ENCODE assay signal across 1 cellular context in the genomic region with DNA sequence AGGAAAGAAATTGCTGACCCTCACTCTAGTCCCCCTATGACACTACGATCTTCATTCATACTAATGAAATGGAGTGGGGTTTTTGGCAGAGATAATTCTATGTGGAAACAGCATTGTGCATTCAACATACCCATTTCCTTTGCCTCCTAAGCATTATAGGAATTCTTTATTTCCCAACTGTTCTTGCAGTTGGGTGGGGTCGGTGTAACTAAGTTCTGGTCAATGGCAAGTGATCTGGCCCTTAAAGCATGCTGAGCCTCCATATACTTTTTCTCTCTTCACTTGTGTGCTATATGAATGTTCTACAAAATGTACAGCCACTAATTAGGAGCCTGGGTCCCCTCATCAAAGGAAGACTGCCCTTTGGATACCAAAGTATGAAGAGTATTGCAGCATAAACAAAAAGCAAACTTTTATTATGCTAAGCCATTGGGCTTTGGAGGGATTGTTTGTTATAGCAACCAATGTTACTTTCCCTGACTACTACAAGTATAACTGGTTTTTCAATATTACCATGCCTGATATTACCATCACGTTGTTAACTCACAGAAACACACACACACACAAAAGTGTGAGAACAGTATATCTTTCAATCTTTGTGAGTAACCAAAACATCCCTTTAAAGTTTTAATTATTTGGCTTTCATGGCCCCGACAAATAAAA.
TF ChIP-seq lines count a peak whose summit lies in the region.

No MANE protein-coding gene starts in this region.

TF ChIP-seq in HepG2, 621 proteins besides CTCF, POLR2A, EP300 and RAD21 (continued from another document):
- TF ChIP-seq RBAK (CRISPR knock-in tag; IDR thresholded peaks at IDR 0.05): peak; percentile 57; the same call in 1 of the 2 replicates
